13 cellular contexts compared by ENCODE assay signal in genomic region chr11:118615996-118616395, GRCh38. TPM values are rescaled to one million over a fixed set of nuclear protein-coding genes. Genes with fewer than 3 reads are reported as not detected.
DNase-seq lines count a peak whose midpoint lies in the region; ATAC-seq and TF ChIP-seq lines count a peak whose summit lies in the region.
"Had no signal": no experiment of that assay in that cellular context is flagged by ENCODE, and none has a peak within 500 bp of the region (broad histone marks: within the 10 kb centered on the region; RNA-seq: fewer than 3 reads in every experiment).

No MANE protein-coding gene starts in this region.

- H3K36me3 Mint-ChIP-seq in HFFc6 (ENCODE audit: low read depth) (peaks cover 25% of the 10 kb centered on the region), WTC11 (no peaks in the 10 kb centered on the region)
- no peaks in the 10 kb centered on the region for H3K36me3 Mint-ChIP-seq in T-helper 2 cell treated with Interferon-gamma antibody and Interleukin-4, amounts not matched to agents 5 μg/mL and 100 μg/mL, for 36 hours (ENCODE audit: low read depth)

- WGBS in hepatocyte (ENCODE audit: low lambda C conversion rate, missing lambda C conversion rate) = 78% methylated on average over 5 of the region's 5 CpGs

- peaks cover 7% of the 10 kb centered on the region for H3K79me2 ChIP-seq in hepatocyte

- H3K9me3 ChIP-seq in hepatocyte (ENCODE audit: low read depth) = no peaks in the 10 kb centered on the region

- DNase-seq in HFFc6 (no peak), WTC11 (ENCODE audit: low spot score) (peak; percentile 56), hepatocyte (ENCODE audit: low spot score) (no peak), posterior vena cava (ENCODE audit: low spot score) (peak; percentile 49), AG20443 (ENCODE audit: low spot score) (no peak), SIG-M5 (lab: John Stamatoyannopoulos, UW) (no peak)
- DNase-seq in T-helper 2 cell treated with Interferon-gamma antibody and Interleukin-4, amounts not matched to agents 5 μg/mL and 100 μg/mL, for 36 hours (ENCODE audit: low spot score) = no peak
- DNase-seq: activated CD8-positive, alpha-beta memory T cell treated with anti-CD3 and anti-CD28 coated beads for 24 hours; activated naive CD4-positive, alpha-beta T cell; CD4-positive, alpha-beta memory T cell; NCI-H1105; SHP77 had no signal

- peak; percentile 2 for ATAC-seq in WTC11
- no peak for ATAC-seq in HG03520 (IDR thresholded peaks at IDR 0.05; ENCODE audit: unreplicated experiment)

- no peaks in the 10 kb centered on the region for H3K36me3 ChIP-seq in hepatocyte (replicated peaks; ENCODE audit: insufficient read depth, low read depth)

- H3K4me3 Mint-ChIP-seq in HFFc6 (no peak overlapping the region), WTC11 (no peak overlapping the region; the same call in 1 of the 2 replicates)
- H3K4me3 Mint-ChIP-seq in T-helper 2 cell treated with Interferon-gamma antibody and Interleukin-4, amounts not matched to agents 5 μg/mL and 100 μg/mL, for 36 hours = no peak overlapping the region
- H3K4me3 Mint-ChIP-seq: CD4-positive, alpha-beta memory T cell had no signal

- CTCF ChIA-PET in WTC11 (lab: Charles Lee) = no interaction called here

- H3K27ac Mint-ChIP-seq in HFFc6 (peak overlapping the region; percentile 87), WTC11 (peak overlapping the region; percentile 91)
- no peak overlapping the region for H3K27ac Mint-ChIP-seq in T-helper 2 cell treated with Interferon-gamma antibody and Interleukin-4, amounts not matched to agents 5 μg/mL and 100 μg/mL, for 36 hours
- H3K27ac Mint-ChIP-seq: CD4-positive, alpha-beta memory T cell had no signal

- H3K9me3 Mint-ChIP-seq in HFFc6 = no peaks in the 10 kb centered on the region
- no peaks in the 10 kb centered on the region for H3K9me3 Mint-ChIP-seq in WTC11
- no peaks in the 10 kb centered on the region for H3K9me3 Mint-ChIP-seq in T-helper 2 cell treated with Interferon-gamma antibody and Interleukin-4, amounts not matched to agents 5 μg/mL and 100 μg/mL, for 36 hours

- no peak overlapping the region for H3K4me2 ChIP-seq in hepatocyte

- H3K9me2 ChIP-seq in hepatocyte (replicated peaks; ENCODE audit: insufficient read depth) = no peaks in the 10 kb centered on the region

- no peaks in the 10 kb centered on the region for H4K20me1 ChIP-seq in hepatocyte (ENCODE audit: insufficient read depth, poor library complexity, severe bottlenecking)

- TF ChIP-seq CTCF in HFFc6 (IDR thresholded peaks at IDR 0.05) (no peak), WTC11 (IDR thresholded peaks at IDR 0.05) (no peak), hepatocyte (IDR thresholded peaks at IDR 0.05; ENCODE audit: poor library complexity) (no peak)

- POLR2A ChIA-PET in WTC11 (lab: Charles Lee) = no interaction called here

- H3K27me3 ChIP-seq in hepatocyte = no peaks in the 10 kb centered on the region

- H3K27me3 Mint-ChIP-seq in HFFc6 (ENCODE audit: insufficient read depth) (peaks cover 3% of the 10 kb centered on the region), WTC11 (ENCODE audit: low read depth) (peaks cover 13% of the 10 kb centered on the region)
- peaks cover 26% of the 10 kb centered on the region for H3K27me3 Mint-ChIP-seq in T-helper 2 cell treated with Interferon-gamma antibody and Interleukin-4, amounts not matched to agents 5 μg/mL and 100 μg/mL, for 36 hours (ENCODE audit: low read depth)

- no peak overlapping the region for H2AFZ ChIP-seq in hepatocyte

- H3K4me1 Mint-ChIP-seq in HFFc6 (ENCODE audit: low read depth) (peaks cover 86% of the 10 kb centered on the region), WTC11 (peaks cover 70% of the 10 kb centered on the region)
- H3K4me1 Mint-ChIP-seq in T-helper 2 cell treated with Interferon-gamma antibody and Interleukin-4, amounts not matched to agents 5 μg/mL and 100 μg/mL, for 36 hours (ENCODE audit: low read depth) = peaks cover 5% of the 10 kb centered on the region

- H3K27ac ChIP-seq in hepatocyte = peak overlapping the region; percentile 20

- no peak overlapping the region for H3K4me3 ChIP-seq in hepatocyte

- peaks cover 67% of the 10 kb centered on the region for H3K4me1 ChIP-seq in hepatocyte (ENCODE audit: insufficient read depth)

- intact Hi-C loops in posterior vena cava (cut with DNase I) = no loop called here

TF ChIP-seq in WTC11, 78 proteins besides CTCF, POLR2A, EP300 and RAD21:
- TF ChIP-seq PREB (CRISPR knock-in tag; IDR thresholded peaks at IDR 0.05; ENCODE audit: borderline replicate concordance) = no peak
- TF ChIP-seq ZNF121 (CRISPR knock-in tag; IDR thresholded peaks at IDR 0.05) = peak; percentile 94
- TF ChIP-seq JAZF1 (CRISPR knock-in tag; IDR thresholded peaks at IDR 0.05) = no peak
- TF ChIP-seq SMAD4 (CRISPR knock-in tag; IDR thresholded peaks at IDR 0.05) = no peak

RNA-seq across cellular contexts. Expression of gene PHLDB1, which starts 8.6 kb away (rescaled TPM):
- 100 to 1,000 TPM; 106 to 121 (median 114) TPM for total RNA-seq in HFFc6 (2021; fragmentation: NEBNext Ultra II Directional; extraction: Animal tissue kit (Norgen Biotek cat#: 25700))
- total RNA-seq in WTC11 (2021) = 70.4 to 83.1 TPM (median 71.5 TPM) in 3 replicates
- total RNA-seq in hepatocyte = 45.8 and 51.8 TPM in 2 replicates
- 71.1 and 73.0 TPM in 2 replicates for polyA plus RNA-seq in hepatocyte
- total RNA-seq in posterior vena cava = 100 to 1,000 TPM; 155 to 201 TPM

RNA-seq across cellular contexts. Expression of gene ARCN1, which starts 43.8 kb away (rescaled TPM):
- 100 to 1,000 TPM; 271 to 331 (median 319) TPM for total RNA-seq in HFFc6 (2021; fragmentation: NEBNext Ultra II Directional; extraction: Animal tissue kit (Norgen Biotek cat#: 25700))
- total RNA-seq in WTC11 (2021) = 134 to 154 TPM (median 141 TPM) in 3 replicates
- 177 and 190 TPM in 2 replicates for total RNA-seq in hepatocyte
- polyA plus RNA-seq in hepatocyte = 166 and 194 TPM in 2 replicates
- total RNA-seq in posterior vena cava = 100 to 1,000 TPM; 148 to 176 TPM

RNA-seq across cellular contexts. Expression of gene IFT46, which starts 50.3 kb away (rescaled TPM):
- total RNA-seq in HFFc6 (2021; fragmentation: NEBNext Ultra II Directional; extraction: Animal tissue kit (Norgen Biotek cat#: 25700)) = 10 to 100 TPM; 17.3 to 22.4 (median 20.2) TPM
- 6.2 to 11.1 TPM (median 10.9 TPM) in 3 replicates for total RNA-seq in WTC11 (2021)
- total RNA-seq in hepatocyte = 20.6 and 21.0 TPM in 2 replicates
- polyA plus RNA-seq in hepatocyte = 12.3 and 12.6 TPM in 2 replicates
- total RNA-seq in posterior vena cava = 10 to 100 TPM; 15.9 TPM

Comparison
In these comparisons a context has a peak if more than half of its experiments do, and no peak if none do; other contexts are left out.
1. DNase-seq: peak in WTC11 (single experiment) and posterior vena cava (single experiment); none in HFFc6 (single experiment), hepatocyte (single experiment), AG20443 (single experiment), SIG-M5 (single experiment) and T-helper 2 cell treated with Interferon-gamma antibody and Interleukin-4, amounts not matched to agents 5 μg/mL and 100 μg/mL, for 36 hours (single experiment).